15 cellular contexts compared by ENCODE assay signal in genomic region chr10:21195149-21195731, GRCh38.
DNase-seq lines count a peak whose midpoint lies in the region; ATAC-seq and TF ChIP-seq lines count a peak whose summit lies in the region.
"Had no signal": no experiment of that assay in that cellular context is flagged by ENCODE, and none has a peak within 500 bp of the region (broad histone marks: within the 10 kb centered on the region; RNA-seq: fewer than 3 reads in every experiment).

No MANE protein-coding gene starts in this region.

- H3K4ac ChIP-seq in neuronal stem cell (ENCODE audit: low read length), result no peak overlapping the region

- no peak overlapping the region for H4K91ac ChIP-seq in neuronal stem cell (ENCODE audit: low read depth, low read length, poor library complexity)

- intact Hi-C loops in MCF 10A (cut with micrococcal nuclease) (no loop called here), left lung (cut with DNase I) (no loop called here)

- no peak for TF ChIP-seq CTCF in MCF 10A (IDR thresholded peaks at IDR 0.05; ENCODE audit: unreplicated experiment)
- TF ChIP-seq CTCF in left lung (IDR thresholded peaks at IDR 0.05), result no peak

- H3K9me3 ChIP-seq in left lung (peaks cover 0 to 16% of the 10 kb centered on the region in 2 donors), neuronal stem cell (replicated peaks in 1 of 2; ENCODE audit: control insufficient read depth in 2 of 2, insufficient read depth in 1 of 2, low read depth in 1 of 2, low read length in 2 of 2) (peaks cover 5 to 10% of the 10 kb centered on the region in 2 donors)
- H3K9me3 ChIP-seq: adrenal gland had no signal

- H3K27me3 Mint-ChIP-seq in MCF 10A (ENCODE audit: insufficient read depth, unreplicated experiment), result no peaks in the 10 kb centered on the region
- no peaks in the 10 kb centered on the region for H3K27me3 Mint-ChIP-seq in activated CD4-positive, alpha-beta memory T cell treated with anti-CD3 and anti-CD28 coated beads, Interleukin-2, amount 10 ng/mL, durations not matched to agents 7 days and 5 days
- H3K27me3 Mint-ChIP-seq: activated B cell treated with CpG ODN at 0.5 μM for 24 hours had no signal

- no peak overlapping the region for H4K8ac ChIP-seq in neuronal stem cell (ENCODE audit: low read depth, low read length)

- H2BK12ac ChIP-seq in neuronal stem cell (ENCODE audit: low read length), result no peak overlapping the region

- H3K79me1 ChIP-seq in neuronal stem cell (ENCODE audit: low read depth, low read length), result no peaks in the 10 kb centered on the region

- H3K4me3 ChIP-seq in ACC112 (ENCODE audit: low read depth, low read length) (no peak overlapping the region), left lung (no peak overlapping the region), neuronal stem cell (ENCODE audit: low read length in 2 of 2) (no peak overlapping the region)
- H3K4me3 ChIP-seq: adrenal gland had no signal

- no peak overlapping the region for H2AK5ac ChIP-seq in neuronal stem cell (ENCODE audit: low read depth, low read length)

- DNase-seq in LHCN-M2 (ENCODE audit: low read depth), result peak; percentile 26
- peak; percentile 56 for DNase-seq in MCF 10A (ENCODE audit: unreplicated experiment)
- DNase-seq in left lung, result no peak
- no peak for DNase-seq in HuH-7 (ENCODE audit: low spot score)
- DNase-seq in activated CD4-positive, alpha-beta memory T cell treated with anti-CD3 and anti-CD28 coated beads, Interleukin-2, amount 10 ng/mL, durations not matched to agents 7 days and 5 days, result no peak
- DNase-seq in neuronal stem cell (ENCODE audit: low spot score), result no peak
- DNase-seq: activated B cell treated with CpG ODN at 0.5 μM for 24 hours; activated T-cell treated with anti-CD3 and anti-CD28 coated beads, Interleukin-2, amount 50 U/mL, for 1 hour; left ventricle myocardium superior; NCI-H446; stimulated activated CD4-positive, alpha-beta T cell treated with anti-CD3 and anti-CD28 coated beads, Interleukin-4, amount 100 ng/mL, for 4 hours; stimulated activated naive CD4-positive, alpha-beta T cell treated with Interleukin-2 at 50 U/mL for 16 hours had no signal

- no peak overlapping the region for H3K4me2 ChIP-seq in neuronal stem cell (ENCODE audit: insufficient read depth, low read length, poor library complexity, severe bottlenecking)

- H3K4me1 ChIP-seq in ACC112 (ENCODE audit: control insufficient read depth, insufficient read depth, low read length, unreplicated experiment), result peaks cover 14% of the 10 kb centered on the region
- H3K4me1 ChIP-seq in left lung, result no peaks in the 10 kb centered on the region
- no peaks in the 10 kb centered on the region for H3K4me1 ChIP-seq in neuronal stem cell (ENCODE audit: control insufficient read depth in 2 of 2, insufficient read depth in 1 of 2, low read depth in 1 of 2, low read length in 2 of 2)
- H3K4me1 ChIP-seq: adrenal gland had no signal

- ATAC-seq in left lung (peak; percentile 68), HG02571 (IDR thresholded peaks at IDR 0.05; ENCODE audit: unreplicated experiment) (no peak)

- CTCF ChIA-PET in MCF 10A (lab: Yijun Ruan, JAX), result interaction anchor here (0.8 to 0.9 kb wide), 2 partner anchors 17 to 117 kb away, joined by 3 to 4 read pairs; no protein-coding TSS in a partner anchor
- CTCF ChIA-PET in activated CD4-positive, alpha-beta memory T cell treated with anti-CD3 and anti-CD28 coated beads, Interleukin-2, amount 10 ng/mL, durations not matched to agents 7 days and 5 days (lab: Charles Lee), result no interaction called here

- H2BK120ac ChIP-seq in neuronal stem cell (ENCODE audit: low read depth, low read length), result no peak overlapping the region

- H3K4me3 Mint-ChIP-seq in MCF 10A (ENCODE audit: unreplicated experiment), result peak overlapping the region; percentile 13
- no peak overlapping the region for H3K4me3 Mint-ChIP-seq in activated CD4-positive, alpha-beta memory T cell treated with anti-CD3 and anti-CD28 coated beads, Interleukin-2, amount 10 ng/mL, durations not matched to agents 7 days and 5 days
- H3K4me3 Mint-ChIP-seq: activated B cell treated with CpG ODN at 0.5 μM for 24 hours had no signal

- H3K9ac ChIP-seq in neuronal stem cell (ENCODE audit: low read depth, low read length, poor library complexity), result no peak overlapping the region

- H3K23ac ChIP-seq in neuronal stem cell (ENCODE audit: low read depth, low read length, poor library complexity), result no peak overlapping the region

- no peaks in the 10 kb centered on the region for H3K27me3 ChIP-seq in ACC112 (ENCODE audit: insufficient read depth, low read length)
- no peaks in the 10 kb centered on the region for H3K27me3 ChIP-seq in left lung
- H3K27me3 ChIP-seq in neuronal stem cell (ENCODE audit: control insufficient read depth in 3 of 3, insufficient read depth in 3 of 3, low read depth in 1 of 3, low read length in 3 of 3), result no peaks in the 10 kb centered on the region
- H3K27me3 ChIP-seq: adrenal gland had no signal

- no CpG with 5 or more reads among the region's 1 CpG for WGBS in neuronal stem cell (ENCODE audit: extremely low coverage in 2 of 2, insufficient read length in 2 of 2, insufficient replicate concordance in 1 of 2), 2 donors

- no peak overlapping the region for H3K18ac ChIP-seq in neuronal stem cell (ENCODE audit: low read length)

- H2AFZ ChIP-seq in ACC112 (ENCODE audit: low read length, unreplicated experiment) (no peak overlapping the region), neuronal stem cell (ENCODE audit: low read length) (no peak overlapping the region)

- H3K4me1 Mint-ChIP-seq in MCF 10A (ENCODE audit: insufficient read depth, unreplicated experiment), result peaks cover 29% of the 10 kb centered on the region
- H3K4me1 Mint-ChIP-seq in activated CD4-positive, alpha-beta memory T cell treated with anti-CD3 and anti-CD28 coated beads, Interleukin-2, amount 10 ng/mL, durations not matched to agents 7 days and 5 days, result no peaks in the 10 kb centered on the region
- H3K4me1 Mint-ChIP-seq: activated B cell treated with CpG ODN at 0.5 μM for 24 hours had no signal

- no peaks in the 10 kb centered on the region for H3K36me3 ChIP-seq in ACC112 (ENCODE audit: insufficient read depth, low read length)
- no peaks in the 10 kb centered on the region for H3K36me3 ChIP-seq in left lung
- H3K36me3 ChIP-seq in neuronal stem cell (replicated peaks in 1 of 2; ENCODE audit: control insufficient read depth in 2 of 2, insufficient read depth in 2 of 2, low read length in 2 of 2), result no peaks in the 10 kb centered on the region
- H3K36me3 ChIP-seq: adrenal gland had no signal

- POLR2A ChIA-PET in MCF 10A (lab: Yijun Ruan, JAX), result interaction anchor here (0.7 to 3.0 kb wide), 10 partner anchors 10 to 308 kb away, joined by 3 to 23 read pairs (median 4); no protein-coding TSS in a partner anchor
- POLR2A ChIA-PET in activated CD4-positive, alpha-beta memory T cell treated with anti-CD3 and anti-CD28 coated beads, Interleukin-2, amount 10 ng/mL, durations not matched to agents 7 days and 5 days (lab: Charles Lee), result no interaction called here

- H3K14ac ChIP-seq in neuronal stem cell (ENCODE audit: low read length), result no peak overlapping the region

- H2BK5ac ChIP-seq in neuronal stem cell (ENCODE audit: low read length), result no peak overlapping the region

- peak overlapping the region; percentile 43 for H3K27ac Mint-ChIP-seq in MCF 10A (ENCODE audit: low read depth, unreplicated experiment)
- H3K27ac Mint-ChIP-seq in activated CD4-positive, alpha-beta memory T cell treated with anti-CD3 and anti-CD28 coated beads, Interleukin-2, amount 10 ng/mL, durations not matched to agents 7 days and 5 days, result no peak overlapping the region
- H3K27ac Mint-ChIP-seq: activated B cell treated with CpG ODN at 0.5 μM for 24 hours had no signal

- BruUV-seq in MCF 10A (replicated peaks; lab: Mats Ljungman, UMichigan), result no TSS peak

- H3K36me3 Mint-ChIP-seq in MCF 10A (ENCODE audit: insufficient read depth, unreplicated experiment), result no peaks in the 10 kb centered on the region
- H3K36me3 Mint-ChIP-seq in activated CD4-positive, alpha-beta memory T cell treated with anti-CD3 and anti-CD28 coated beads, Interleukin-2, amount 10 ng/mL, durations not matched to agents 7 days and 5 days (ENCODE audit: low read depth), result no peaks in the 10 kb centered on the region

- H2BK15ac ChIP-seq in neuronal stem cell (ENCODE audit: low read length), result no peak overlapping the region

- no peaks in the 10 kb centered on the region for H3K79me2 ChIP-seq in ACC112 (ENCODE audit: control insufficient read depth, insufficient read depth, low read length, unreplicated experiment)

- peaks cover 12% of the 10 kb centered on the region for H3K9me3 Mint-ChIP-seq in MCF 10A (ENCODE audit: unreplicated experiment)
- H3K9me3 Mint-ChIP-seq in activated CD4-positive, alpha-beta memory T cell treated with anti-CD3 and anti-CD28 coated beads, Interleukin-2, amount 10 ng/mL, durations not matched to agents 7 days and 5 days, result peaks cover 11% of the 10 kb centered on the region

- peak overlapping the region; percentile 17; the same call in 1 of the 2 replicates for H3K27ac ChIP-seq in ACC112 (ENCODE audit: low read depth, low read length)
- H3K27ac ChIP-seq in left lung, result peak overlapping the region in 1 of 2 donors; percentile 11
- no peak overlapping the region for H3K27ac ChIP-seq in neuronal stem cell (replicated peaks; ENCODE audit: low read length)
- H3K27ac ChIP-seq: adrenal gland had no signal

Comparison
In these comparisons a context has a peak if more than half of its experiments do, and no peak if none do; other contexts are left out.
1. DNase-seq: peak in LHCN-M2 (single experiment) and MCF 10A (single experiment); none in left lung (0 of 2), HuH-7 (single experiment), activated CD4-positive, alpha-beta memory T cell treated with anti-CD3 and anti-CD28 coated beads, Interleukin-2, amount 10 ng/mL, durations not matched to agents 7 days and 5 days (single experiment) and neuronal stem cell (single experiment).